Comparison of ENCODE assay signal across 26 cellular contexts in genomic region chr12:108614639-108615038, GRCh38. TPM values are rescaled to one million over a fixed set of nuclear protein-coding genes. Genes with fewer than 3 reads are reported as not detected.
DNase-seq lines count a peak whose midpoint lies in the region; ATAC-seq, FAIRE-seq and TF ChIP-seq lines count a peak whose summit lies in the region.
"Had no signal": no experiment of that assay in that cellular context is flagged by ENCODE, and none has a peak within 500 bp of the region (broad histone marks: within the 10 kb centered on the region; RNA-seq: fewer than 3 reads in every experiment).

No MANE protein-coding gene starts in this region.

- CTCF ChIA-PET in A549 (lab: Yijun Ruan, JAX) = interaction anchor here (0.5 to 20.7 kb wide), 6 partner anchors 10 to 696 kb away, joined by 3 to 533 read pairs (median 4); partner anchors contain the start of genes ALKBH2, ISCU, SART3 and SELPLG

- H2AFZ ChIP-seq in Karpas-422 (ENCODE audit: low read length) = no peak overlapping the region

- no peak for FAIRE-seq in A549 (lab: Jason Lieb, UNC)
- FAIRE-seq: GM12891, urothelium cell line had no signal

- TF ChIP-seq EP300 in A549 (IDR thresholded peaks at IDR 0.05) = no peak
- TF ChIP-seq EP300 in suprapubic skin (IDR thresholded peaks at IDR 0.05) = no peak

- H3K27ac ChIP-seq in A549 = no peak overlapping the region
- no peak overlapping the region for H3K27ac ChIP-seq in CD4-positive, CD25-positive, alpha-beta regulatory T cell (ENCODE audit: insufficient read depth, low read length, poor library complexity, severe bottlenecking)
- no peak overlapping the region for H3K27ac ChIP-seq in Karpas-422 (ENCODE audit: low read length)
- no peak overlapping the region for H3K27ac ChIP-seq in suprapubic skin
- H3K27ac ChIP-seq: colonic mucosa, heart left ventricle, psoas muscle, testis, VCaP had no signal

- H3K27me3 ChIP-seq in CD4-positive, CD25-positive, alpha-beta regulatory T cell (ENCODE audit: control insufficient read depth, insufficient read depth, low read length) = no peaks in the 10 kb centered on the region
- H3K27me3 ChIP-seq in Karpas-422 (ENCODE audit: low read length) (no peaks in the 10 kb centered on the region; the same call in 1 of the 2 replicates), suprapubic skin (no peaks in the 10 kb centered on the region)
- H3K27me3 ChIP-seq: colonic mucosa, heart left ventricle, testis had no signal

- H3K4me1 ChIP-seq in A549 (peaks cover 22% of the 10 kb centered on the region), Karpas-422 (ENCODE audit: low read length) (peaks cover 7% of the 10 kb centered on the region), suprapubic skin (peaks cover 12% of the 10 kb centered on the region)
- H3K4me1 ChIP-seq in CD4-positive, CD25-positive, alpha-beta regulatory T cell (ENCODE audit: control insufficient read depth, insufficient read depth, low read length, poor library complexity, severe bottlenecking) = peaks cover 28% of the 10 kb centered on the region

- H3K4me3 ChIP-seq in A549 (no peak overlapping the region), Karpas-422 (ENCODE audit: low read length) (no peak overlapping the region), suprapubic skin (no peak overlapping the region)
- no peak overlapping the region for H3K4me3 ChIP-seq in CD4-positive, CD25-positive, alpha-beta regulatory T cell (ENCODE audit: low read depth, low read length)
- H3K4me3 ChIP-seq: colonic mucosa, heart left ventricle, psoas muscle, testis had no signal

- TF ChIP-seq POLR2A in A549 (IDR thresholded peaks at IDR 0.05; ENCODE audit: low read length) = no peak
- no peak for TF ChIP-seq POLR2A in suprapubic skin (IDR thresholded peaks at IDR 0.05)

- H3K4me2 ChIP-seq in A549 (no peak overlapping the region), Karpas-422 (ENCODE audit: low read depth, low read length, poor library complexity, severe bottlenecking) (no peak overlapping the region)

- DNase-seq in A549 (ENCODE audit: low read depth in 1 of 2, low spot score in 1 of 2) (no peak), naive B cell (no peak), Karpas-422 (no peak), suprapubic skin (ENCODE audit: low spot score in 2 of 2) (no peak)
- DNase-seq in CD4-positive, CD25-positive, alpha-beta regulatory T cell = no peak
- DNase-seq: activated naive CD4-positive, alpha-beta T cell; activated T-cell treated with anti-CD3 and anti-CD28 coated beads for 4 hours; anterior cingulate cortex; colonic mucosa; EL; heart left ventricle; MV-4-11; NCI-H510A; nucleus accumbens; OCI-M1; psoas muscle; stimulated activated CD4-positive, alpha-beta T cell treated with anti-CD3 and anti-CD28 coated beads, Interleukin-4, amount 100 ng/mL, for 4 hours; stimulated activated naive CD4-positive, alpha-beta T cell treated with Interleukin-2 at 50 U/mL for 16 hours; testis had no signal

- H3K9ac ChIP-seq in Karpas-422 (ENCODE audit: low read length) = no peak overlapping the region

- 83% methylated on average over 6 of the region's 6 CpGs for WGBS in A549 (ENCODE audit: missing lambda C conversion rate)
- WGBS in suprapubic skin = 92% methylated on average over 6 of the region's 6 CpGs

- TF ChIP-seq RAD21 in A549 (conservative IDR thresholded peaks at IDR 0.05 in 1 of 2, IDR thresholded peaks at IDR 0.05 in 1 of 2) = no peak

- H3K9me3 Mint-ChIP-seq in CD4-positive, CD25-positive, alpha-beta regulatory T cell = peaks cover 0 to 10% (median 0%) of the 10 kb centered on the region in 7 donors
- no peaks in the 10 kb centered on the region for H3K9me3 Mint-ChIP-seq in activated T-helper 17 cell treated with anti-CD3 and anti-CD28 coated beads, Interleukin-2, amount 50 U/mL, for 72 hours
- peaks cover 0 to 9% (median 4%) of the 10 kb centered on the region in 7 donors for H3K9me3 Mint-ChIP-seq in naive B cell

- H3K4me1 Mint-ChIP-seq in CD4-positive, CD25-positive, alpha-beta regulatory T cell = peaks cover 20 to 56% (median 39%) of the 10 kb centered on the region in 4 donors
- peaks cover 39% of the 10 kb centered on the region for H3K4me1 Mint-ChIP-seq in activated T-helper 17 cell treated with anti-CD3 and anti-CD28 coated beads, Interleukin-2, amount 50 U/mL, for 72 hours
- H3K4me1 Mint-ChIP-seq in naive B cell = peaks cover 48 to 73% (median 59%) of the 10 kb centered on the region in 3 donors

- POLR2A ChIA-PET in A549 (lab: Yijun Ruan, JAX) = no interaction called here

- no peaks in the 10 kb centered on the region for H4K20me1 ChIP-seq in Karpas-422 (ENCODE audit: insufficient read depth, low read depth, low read length)

- no peaks in the 10 kb centered on the region for H3K9me2 ChIP-seq in Karpas-422 (replicated peaks; ENCODE audit: insufficient read depth, low read length)

- H3K36me3 ChIP-seq in CD4-positive, CD25-positive, alpha-beta regulatory T cell (ENCODE audit: control insufficient read depth, insufficient read depth, low read length) = peaks cover 15% of the 10 kb centered on the region
- no peaks in the 10 kb centered on the region for H3K36me3 ChIP-seq in Karpas-422 (ENCODE audit: insufficient read depth, low read length)
- H3K36me3 ChIP-seq in suprapubic skin = no peaks in the 10 kb centered on the region
- H3K36me3 ChIP-seq: colonic mucosa, heart left ventricle had no signal

- H3K27ac Mint-ChIP-seq in CD4-positive, CD25-positive, alpha-beta regulatory T cell = peak overlapping the region in 2 of 3 donors; percentile 79 to 92
- peak overlapping the region; percentile 96 for H3K27ac Mint-ChIP-seq in activated T-helper 17 cell treated with anti-CD3 and anti-CD28 coated beads, Interleukin-2, amount 50 U/mL, for 72 hours
- H3K27ac Mint-ChIP-seq in naive B cell = peak overlapping the region in 5 of 6 donors; percentile 61 to 99 (median 96)

- no peaks in the 10 kb centered on the region for H3K9me3 ChIP-seq in A549
- H3K9me3 ChIP-seq in CD4-positive, CD25-positive, alpha-beta regulatory T cell (ENCODE audit: control insufficient read depth in 2 of 2, low read length in 2 of 2) = peaks cover 2 to 6% of the 10 kb centered on the region in 2 experiments
- H3K9me3 ChIP-seq in Karpas-422 (ENCODE audit: low read length) = peaks cover 4% of the 10 kb centered on the region; the same call in 1 of the 2 replicates
- no peaks in the 10 kb centered on the region for H3K9me3 ChIP-seq in suprapubic skin
- H3K9me3 ChIP-seq: colonic mucosa, testis had no signal

- no peak overlapping the region for H3K4me3 Mint-ChIP-seq in CD4-positive, CD25-positive, alpha-beta regulatory T cell
- no peak overlapping the region for H3K4me3 Mint-ChIP-seq in activated T-helper 17 cell treated with anti-CD3 and anti-CD28 coated beads, Interleukin-2, amount 50 U/mL, for 72 hours
- no peak overlapping the region for H3K4me3 Mint-ChIP-seq in naive B cell
- H3K4me3 Mint-ChIP-seq: CD14-positive monocyte had no signal

- TF ChIP-seq CTCF in A549 (IDR thresholded peaks at IDR 0.05) (no peak), suprapubic skin (IDR thresholded peaks at IDR 0.05) (no peak)

- H3K27me3 Mint-ChIP-seq in CD4-positive, CD25-positive, alpha-beta regulatory T cell = no peaks in the 10 kb centered on the region
- H3K27me3 Mint-ChIP-seq in activated T-helper 17 cell treated with anti-CD3 and anti-CD28 coated beads, Interleukin-2, amount 50 U/mL, for 72 hours = no peaks in the 10 kb centered on the region
- peaks cover 0 to 6% (median 0%) of the 10 kb centered on the region in 3 donors for H3K27me3 Mint-ChIP-seq in naive B cell

- ATAC-seq in A549 (no peak), naive B cell (ENCODE audit: low read depth in 2 of 2) (no peak), GM18907 (IDR thresholded peaks at IDR 0.05; ENCODE audit: unreplicated experiment) (no peak)
- no peak for ATAC-seq in CD4-positive, CD25-positive, alpha-beta regulatory T cell (ENCODE audit: low read depth in 2 of 2)
- ATAC-seq in activated T-helper 17 cell treated with anti-CD3 and anti-CD28 coated beads, Interleukin-2, amount 50 U/mL, for 72 hours (replicated peaks) = no peak
- ATAC-seq: heart left ventricle, psoas muscle had no signal

- no peaks in the 10 kb centered on the region for H3K79me2 ChIP-seq in Karpas-422 (ENCODE audit: low read length)

- H3K36me3 Mint-ChIP-seq in CD4-positive, CD25-positive, alpha-beta regulatory T cell = peaks cover 12% of the 10 kb centered on the region
- H3K36me3 Mint-ChIP-seq in activated T-helper 17 cell treated with anti-CD3 and anti-CD28 coated beads, Interleukin-2, amount 50 U/mL, for 72 hours (ENCODE audit: low read depth) = peaks cover 19% of the 10 kb centered on the region
- H3K36me3 Mint-ChIP-seq in naive B cell = peaks cover 7 to 10% of the 10 kb centered on the region in 2 donors

RNA-seq across cellular contexts. Expression of gene TMEM119, which starts 16.8 kb away (rescaled TPM):
- polyA plus RNA-seq in A549 (2011; rRNA removed) (not detected in 2 replicates), A549 (2017; fragmentation: RNase III; extraction: RNeasy Plus Mini Kit Qiagen cat#74134 plus additional on column Dnase treatment) (not detected in 3 replicates), naive B cell (ENCODE audit: low read depth in 6 of 6) (not detected)
- not detected in 2 replicates for polyA plus RNA-seq in A549 (2012; cell fraction: cytosol; rRNA removed)
- polyA plus RNA-seq in A549 (2012; cell fraction: nucleus; rRNA removed) = not detected in 2 replicates
- not detected in 2 replicates for polyA minus RNA-seq in A549 (2011; rRNA and poly(A)+ RNA removed)
- 5.9 TPM for total RNA-seq in CD4-positive, CD25-positive, alpha-beta regulatory T cell
- 1 to 10 TPM in 2 of 4 donors, under 1 TPM in 1, not detected in 1; 0.90 to 3.5 (median 1.5) TPM for polyA plus RNA-seq in CD4-positive, CD25-positive, alpha-beta regulatory T cell
- total RNA-seq in activated T-helper 17 cell treated with anti-CD3 and anti-CD28 coated beads, Interleukin-2, amount 50 U/mL, for 72 hours = under 1 TPM; 0.24 to 0.71 TPM
- not detected in 2 replicates for total RNA-seq in Karpas-422 (2014; rRNA removed; shearing (Covaris generic); ENCODE audit: low replicate concordance)
- total RNA-seq in suprapubic skin = 10 to 100 TPM in 1 of 4 donors, 1 to 10 TPM in 2, under 1 TPM in 1; 0.24 to 10.9 (median 6.3) TPM
- total RNA-seq: lung microvascular endothelial cell had no signal

RNA-seq across cellular contexts. Expression of gene SELPLG, which starts 19.1 kb away (rescaled TPM):
- 0.17 and 0.24 TPM in 2 replicates for polyA plus RNA-seq in A549 (2011; rRNA removed)
- 0.30 and 0.49 TPM in 2 replicates for polyA plus RNA-seq in A549 (2012; cell fraction: cytosol; rRNA removed)
- 1.2 and 1.3 TPM in 2 replicates for polyA plus RNA-seq in A549 (2012; cell fraction: nucleus; rRNA removed)
- 0.43 to 0.67 TPM (median 0.65 TPM) in 3 replicates for polyA plus RNA-seq in A549 (2017; fragmentation: RNase III; extraction: RNeasy Plus Mini Kit Qiagen cat#74134 plus additional on column Dnase treatment)
- polyA minus RNA-seq in A549 (2011; rRNA and poly(A)+ RNA removed) = 0.19 TPM in 1 of 2 replicates, not detected in the other
- total RNA-seq in CD4-positive, CD25-positive, alpha-beta regulatory T cell = 218 TPM
- polyA plus RNA-seq in CD4-positive, CD25-positive, alpha-beta regulatory T cell = 100 to 1,000 TPM; 722 to 844 (median 818) TPM
- total RNA-seq in activated T-helper 17 cell treated with anti-CD3 and anti-CD28 coated beads, Interleukin-2, amount 50 U/mL, for 72 hours = 10 to 100 TPM; 79.7 to 89.1 TPM
- polyA plus RNA-seq in naive B cell (ENCODE audit: low read depth in 6 of 6) = 10 to 100 TPM; 28.4 to 56.4 (median 36.0) TPM
- total RNA-seq in Karpas-422 (2014; rRNA removed; shearing (Covaris generic); ENCODE audit: low replicate concordance) = 0.97 and 2.5 TPM in 2 replicates
- 1 to 10 TPM; 1.3 to 5.6 (median 3.0) TPM for total RNA-seq in suprapubic skin

RNA-seq across cellular contexts. Expression of gene ISCU, which starts 52.2 kb away (rescaled TPM):
- 174 and 177 TPM in 2 replicates for polyA plus RNA-seq in A549 (2011; rRNA removed)
- polyA plus RNA-seq in A549 (2012; cell fraction: cytosol; rRNA removed) = 81.6 and 86.3 TPM in 2 replicates
- polyA plus RNA-seq in A549 (2012; cell fraction: nucleus; rRNA removed) = 33.9 and 64.2 TPM in 2 replicates
- 97.1 to 101 TPM (median 97.5 TPM) in 3 replicates for polyA plus RNA-seq in A549 (2017; fragmentation: RNase III; extraction: RNeasy Plus Mini Kit Qiagen cat#74134 plus additional on column Dnase treatment)
- polyA minus RNA-seq in A549 (2011; rRNA and poly(A)+ RNA removed) = 42.4 and 60.2 TPM in 2 replicates
- total RNA-seq in CD4-positive, CD25-positive, alpha-beta regulatory T cell = 173 TPM
- 100 to 1,000 TPM; 241 to 295 (median 260) TPM for polyA plus RNA-seq in CD4-positive, CD25-positive, alpha-beta regulatory T cell
- total RNA-seq in activated T-helper 17 cell treated with anti-CD3 and anti-CD28 coated beads, Interleukin-2, amount 50 U/mL, for 72 hours = 10 to 100 TPM; 93.3 to 98.7 TPM
- 100 to 1,000 TPM; 316 to 418 (median 365) TPM for polyA plus RNA-seq in naive B cell (ENCODE audit: low read depth in 6 of 6)
- 60.9 and 102 TPM in 2 replicates for total RNA-seq in Karpas-422 (2014; rRNA removed; shearing (Covaris generic); ENCODE audit: low replicate concordance)
- 100 to 1,000 TPM; 105 to 148 (median 134) TPM for total RNA-seq in suprapubic skin

RNA-seq across cellular contexts. Expression of gene SART3, which starts 53.7 kb away (rescaled TPM):
- polyA plus RNA-seq in A549 (2011; rRNA removed) = 51.8 and 52.7 TPM in 2 replicates
- polyA plus RNA-seq in A549 (2012; cell fraction: cytosol; rRNA removed) = 27.4 and 33.8 TPM in 2 replicates
- polyA plus RNA-seq in A549 (2012; cell fraction: nucleus; rRNA removed) = 33.0 and 47.5 TPM in 2 replicates
- 77.2 to 83.2 TPM (median 81.5 TPM) in 3 replicates for polyA plus RNA-seq in A549 (2017; fragmentation: RNase III; extraction: RNeasy Plus Mini Kit Qiagen cat#74134 plus additional on column Dnase treatment)
- 53.1 and 59.4 TPM in 2 replicates for polyA minus RNA-seq in A549 (2011; rRNA and poly(A)+ RNA removed)
- 107 TPM for total RNA-seq in CD4-positive, CD25-positive, alpha-beta regulatory T cell
- 10 to 100 TPM; 25.3 to 37.6 (median 32.2) TPM for polyA plus RNA-seq in CD4-positive, CD25-positive, alpha-beta regulatory T cell
- total RNA-seq in activated T-helper 17 cell treated with anti-CD3 and anti-CD28 coated beads, Interleukin-2, amount 50 U/mL, for 72 hours = 10 to 100 TPM; 85.0 to 98.6 TPM
- polyA plus RNA-seq in naive B cell (ENCODE audit: low read depth in 6 of 6) = 10 to 100 TPM; 24.7 to 57.9 (median 36.4) TPM
- total RNA-seq in Karpas-422 (2014; rRNA removed; shearing (Covaris generic); ENCODE audit: low replicate concordance) = 89.4 and 108 TPM in 2 replicates
- total RNA-seq in suprapubic skin = 10 to 100 TPM; 46.1 to 77.0 (median 62.8) TPM

Comparison
In these comparisons a context has a peak if more than half of its experiments do, and no peak if none do; other contexts are left out.
1. RNA of gene SELPLG, which starts 19.1 kb away (total RNA-seq): 218 TPM in CD4-positive, CD25-positive, alpha-beta regulatory T cell (single experiment) and 79.7 to 89.1 TPM in activated T-helper 17 cell treated with anti-CD3 and anti-CD28 coated beads, Interleukin-2, amount 50 U/mL, for 72 hours; 1.3 to 5.6 TPM in suprapubic skin and 0.97 to 2.5 TPM in Karpas-422; every median in the first group is over 10 times any median in the second.
2. Peak in every context shown above with its lines, with median percentiles within 50 percentile points of each other: H3K27ac Mint-ChIP-seq.